In genomic region chr20:3092611-3093379, GRCh38 we compare ENCODE assay signal across 6 cellular contexts. TPM values are rescaled to one million over a fixed set of nuclear protein-coding genes. Genes with fewer than 3 reads are reported as not detected.
A peak's percentile ranks its signal among the peaks of the same experiment; 100 is the strongest.
DNase-seq lines count a peak whose midpoint lies in the region; ATAC-seq and TF ChIP-seq lines count a peak whose summit lies in the region.

No MANE protein-coding gene starts in this region.

- H3K9me3 ChIP-seq in adipocyte (ENCODE audit: control insufficient read depth, low read length) (no peaks in the 10 kb centered on the region), neutrophil (no peaks in the 10 kb centered on the region)

- no peak for ATAC-seq in GM21367 (IDR thresholded peaks at IDR 0.05; ENCODE audit: unreplicated experiment)
- no peak for ATAC-seq in GM21529 (IDR thresholded peaks at IDR 0.05; ENCODE audit: unreplicated experiment)

- H3K4me3 ChIP-seq in H7 (ENCODE audit: insufficient read depth, low read depth, low read length) (peak overlapping the region; percentile 49), adipocyte (ENCODE audit: low read length) (peak overlapping the region; percentile 59), neutrophil (ENCODE audit: low read depth in 1 of 2, low read length in 1 of 2) (peak overlapping the region; percentile 44 to 59)

- H3K36me3 ChIP-seq in H7 (replicated peaks; ENCODE audit: control insufficient read depth, insufficient read depth, low read length) = no peaks in the 10 kb centered on the region
- no peaks in the 10 kb centered on the region for H3K36me3 ChIP-seq in adipocyte (ENCODE audit: control insufficient read depth, insufficient read depth, low read length, severe bottlenecking)
- no peaks in the 10 kb centered on the region for H3K36me3 ChIP-seq in neutrophil

- no peaks in the 10 kb centered on the region for H3K4me1 ChIP-seq in adipocyte (ENCODE audit: control insufficient read depth, insufficient read depth, low read length)
- peaks cover 16 to 20% of the 10 kb centered on the region in 2 experiments for H3K4me1 ChIP-seq in neutrophil (ENCODE audit: control insufficient read depth in 1 of 2, insufficient read depth in 1 of 2, low read depth in 1 of 2, low read length in 1 of 2)

- no peak for TF ChIP-seq CTCF in neutrophil (IDR thresholded peaks at IDR 0.05)

- H3K27me3 ChIP-seq in H7 (ENCODE audit: control insufficient read depth, insufficient read depth, low read length) = peaks cover 22% of the 10 kb centered on the region
- peaks cover 5% of the 10 kb centered on the region for H3K27me3 ChIP-seq in adipocyte (replicated peaks; ENCODE audit: control insufficient read depth, insufficient read depth, low read length)
- peaks cover 87% of the 10 kb centered on the region for H3K27me3 ChIP-seq in neutrophil

- H3K27ac ChIP-seq in neutrophil = no peak overlapping the region

- H3K9ac ChIP-seq in adipocyte (ENCODE audit: low read length) = peak overlapping the region; percentile 58

- DNase-seq in H7 (peak; percentile 90), adipocyte (ENCODE audit: low read depth) (peak; percentile 32), LoVo (ENCODE audit: low spot score) (no peak)

RNA-seq across cellular contexts. Expression of gene AVP, which starts 8.3 kb away (rescaled TPM):
- total RNA-seq in H7 (2014; rRNA removed; shearing (Covaris generic)) = not detected in 2 replicates

RNA-seq across cellular contexts. Expression of gene OXT, which starts 21.4 kb away (rescaled TPM):
- 1.5 TPM in 1 of 2 replicates, not detected in the other for total RNA-seq in H7 (2014; rRNA removed; shearing (Covaris generic))

RNA-seq across cellular contexts. Expression of gene MRPS26, which starts 46.9 kb away (rescaled TPM):
- 133 and 141 TPM in 2 replicates for total RNA-seq in H7 (2014; rRNA removed; shearing (Covaris generic))

RNA-seq across cellular contexts. Expression of gene GNRH2, which starts 49.4 kb away (rescaled TPM):
- not detected in 2 replicates for total RNA-seq in H7 (2014; rRNA removed; shearing (Covaris generic))
